8 cellular contexts compared by ENCODE assay signal in the genomic region with DNA sequence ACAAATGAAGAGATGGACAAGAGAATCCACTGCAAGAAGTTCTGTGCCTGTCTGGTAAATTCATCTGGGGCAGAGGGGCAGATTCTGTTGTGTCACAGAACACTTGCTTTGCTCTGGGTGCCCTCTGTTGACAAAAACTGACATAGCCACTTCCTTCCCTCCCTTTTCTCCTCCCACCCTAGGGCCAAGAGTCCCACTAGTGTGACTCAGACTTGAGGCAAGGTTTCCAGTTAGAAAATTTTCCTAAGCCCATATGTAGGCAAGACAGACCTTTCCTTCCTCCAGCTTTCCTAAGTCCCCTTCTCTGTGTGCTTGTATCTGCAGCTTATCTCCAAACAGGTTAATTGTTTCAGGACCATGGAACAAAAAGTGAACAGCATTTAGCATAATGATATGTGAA.
DNase-seq lines count a peak whose midpoint lies in the region; ATAC-seq and TF ChIP-seq lines count a peak whose summit lies in the region.

No MANE protein-coding gene starts in this region.

- H3K4me1 ChIP-seq in left lung = peaks cover 26 to 28% of the 10 kb centered on the region in 2 donors

- H3K36me3 Mint-ChIP-seq in chondrocyte (ENCODE audit: low read depth) = no peaks in the 10 kb centered on the region

- H3K27ac Mint-ChIP-seq in chondrocyte (ENCODE audit: unreplicated experiment) = peak overlapping the region; percentile 88

- H3K4me3 ChIP-seq in left lung = no peak overlapping the region

- H3K27ac ChIP-seq in left lung = peak overlapping the region; percentile 51 to 68

- no peaks in the 10 kb centered on the region for H3K9me3 Mint-ChIP-seq in chondrocyte (ENCODE audit: low read depth)

- H3K4me1 Mint-ChIP-seq in chondrocyte (ENCODE audit: low read depth) = peaks cover 28% of the 10 kb centered on the region

- H3K27me3 ChIP-seq in left lung = no peaks in the 10 kb centered on the region

- no peaks in the 10 kb centered on the region for H3K36me3 ChIP-seq in left lung

- no peak overlapping the region for H3K4me3 Mint-ChIP-seq in chondrocyte (ENCODE audit: unreplicated experiment)

- no peaks in the 10 kb centered on the region for H3K9me3 ChIP-seq in left lung

- intact Hi-C loops in left lung (cut with DNase I) = no loop called here

- H3K27me3 Mint-ChIP-seq in chondrocyte (ENCODE audit: low read depth) = no peaks in the 10 kb centered on the region

- ATAC-seq in SK-N-SH treated with all-trans-retinoic acid at 6 μM for 48 hours (peak; percentile 94), left lung (peak; percentile 97), GM21529 (IDR thresholded peaks at IDR 0.05; ENCODE audit: unreplicated experiment) (no peak)

- DNase-seq in NCI-H2107 treated with DMSO at 0.1 percent for 48 hours (lab: John Stamatoyannopoulos, UW; ENCODE audit: unreplicated experiment) (peak; percentile 35), NCI-H2107 (lab: John Stamatoyannopoulos, UW) (no peak), LoVo (ENCODE audit: low spot score) (peak; percentile 78), chondrocyte (ENCODE audit: low spot score) (no peak), left lung (peak in 1 of 2 donors; percentile 56)
- peak; percentile 48 for DNase-seq in stimulated activated CD8-positive, alpha-beta memory T cell treated with anti-CD3 and anti-CD28 coated beads, Interleukin-4, amount 100 ng/mL, for 48 hours

- TF ChIP-seq CTCF in chondrocyte (IDR thresholded peaks at IDR 0.05) (peak; percentile 87), left lung (IDR thresholded peaks at IDR 0.05) (peak; percentile 28 to 42)

TF ChIP-seq in SK-N-SH treated with all-trans-retinoic acid at 6 μM for 48 hours, 23 proteins besides CTCF, POLR2A, EP300 and RAD21:
- TF ChIP-seq, protein P1, sequence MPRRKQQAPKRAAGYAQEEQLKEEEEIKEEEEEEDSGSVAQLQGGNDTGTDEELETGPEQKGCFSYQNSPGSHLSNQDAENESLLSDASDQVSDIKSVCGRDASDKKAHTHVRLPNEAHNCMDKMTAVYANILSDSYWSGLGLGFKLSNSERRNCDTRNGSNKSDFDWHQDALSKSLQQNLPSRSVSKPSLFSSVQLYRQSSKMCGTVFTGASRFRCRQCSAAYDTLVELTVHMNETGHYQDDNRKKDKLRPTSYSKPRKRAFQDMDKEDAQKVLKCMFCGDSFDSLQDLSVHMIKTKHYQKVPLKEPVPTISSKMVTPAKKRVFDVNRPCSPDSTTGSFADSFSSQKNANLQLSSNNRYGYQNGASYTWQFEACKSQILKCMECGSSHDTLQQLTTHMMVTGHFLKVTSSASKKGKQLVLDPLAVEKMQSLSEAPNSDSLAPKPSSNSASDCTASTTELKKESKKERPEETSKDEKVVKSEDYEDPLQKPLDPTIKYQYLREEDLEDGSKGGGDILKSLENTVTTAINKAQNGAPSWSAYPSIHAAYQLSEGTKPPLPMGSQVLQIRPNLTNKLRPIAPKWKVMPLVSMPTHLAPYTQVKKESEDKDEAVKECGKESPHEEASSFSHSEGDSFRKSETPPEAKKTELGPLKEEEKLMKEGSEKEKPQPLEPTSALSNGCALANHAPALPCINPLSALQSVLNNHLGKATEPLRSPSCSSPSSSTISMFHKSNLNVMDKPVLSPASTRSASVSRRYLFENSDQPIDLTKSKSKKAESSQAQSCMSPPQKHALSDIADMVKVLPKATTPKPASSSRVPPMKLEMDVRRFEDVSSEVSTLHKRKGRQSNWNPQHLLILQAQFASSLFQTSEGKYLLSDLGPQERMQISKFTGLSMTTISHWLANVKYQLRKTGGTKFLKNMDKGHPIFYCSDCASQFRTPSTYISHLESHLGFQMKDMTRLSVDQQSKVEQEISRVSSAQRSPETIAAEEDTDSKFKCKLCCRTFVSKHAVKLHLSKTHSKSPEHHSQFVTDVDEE (CRISPR knock-in tag; IDR thresholded peaks at IDR 0.05) = no peak
- TF ChIP-seq ZNF70 (CRISPR knock-in tag; IDR thresholded peaks at IDR 0.05) (no peak), ARNTL (CRISPR knock-in tag; IDR thresholded peaks at IDR 0.05; ENCODE audit: borderline replicate concordance, low read depth) (no peak), ZC3H10 (CRISPR knock-in tag; IDR thresholded peaks at IDR 0.05) (no peak), BACH2 (CRISPR knock-in tag; IDR thresholded peaks at IDR 0.05; ENCODE audit: borderline replicate concordance) (no peak), CSDC2 (CRISPR knock-in tag; IDR thresholded peaks at IDR 0.05) (no peak), ESRRG (CRISPR knock-in tag; IDR thresholded peaks at IDR 0.05) (no peak), ZNF8 (CRISPR knock-in tag; IDR thresholded peaks at IDR 0.05) (no peak), ISL1 (CRISPR knock-in tag; IDR thresholded peaks at IDR 0.05) (no peak), TCF4 (CRISPR knock-in tag; IDR thresholded peaks at IDR 0.05; ENCODE audit: borderline replicate concordance) (no peak)
- TF ChIP-seq, protein P2, sequence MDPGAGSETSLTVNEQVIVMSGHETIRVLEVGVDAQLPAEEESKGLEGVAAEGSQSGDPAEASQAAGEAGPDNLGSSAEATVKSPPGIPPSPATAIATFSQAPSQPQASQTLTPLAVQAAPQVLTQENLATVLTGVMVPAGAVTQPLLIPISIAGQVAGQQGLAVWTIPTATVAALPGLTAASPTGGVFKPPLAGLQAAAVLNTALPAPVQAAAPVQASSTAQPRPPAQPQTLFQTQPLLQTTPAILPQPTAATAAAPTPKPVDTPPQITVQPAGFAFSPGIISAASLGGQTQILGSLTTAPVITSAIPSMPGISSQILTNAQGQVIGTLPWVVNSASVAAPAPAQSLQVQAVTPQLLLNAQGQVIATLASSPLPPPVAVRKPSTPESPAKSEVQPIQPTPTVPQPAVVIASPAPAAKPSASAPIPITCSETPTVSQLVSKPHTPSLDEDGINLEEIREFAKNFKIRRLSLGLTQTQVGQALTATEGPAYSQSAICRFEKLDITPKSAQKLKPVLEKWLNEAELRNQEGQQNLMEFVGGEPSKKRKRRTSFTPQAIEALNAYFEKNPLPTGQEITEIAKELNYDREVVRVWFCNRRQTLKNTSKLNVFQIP (CRISPR knock-in tag; IDR thresholded peaks at IDR 0.05; ENCODE audit: borderline replicate concordance, low read depth) = no peak
- TF ChIP-seq, protein P3, sequence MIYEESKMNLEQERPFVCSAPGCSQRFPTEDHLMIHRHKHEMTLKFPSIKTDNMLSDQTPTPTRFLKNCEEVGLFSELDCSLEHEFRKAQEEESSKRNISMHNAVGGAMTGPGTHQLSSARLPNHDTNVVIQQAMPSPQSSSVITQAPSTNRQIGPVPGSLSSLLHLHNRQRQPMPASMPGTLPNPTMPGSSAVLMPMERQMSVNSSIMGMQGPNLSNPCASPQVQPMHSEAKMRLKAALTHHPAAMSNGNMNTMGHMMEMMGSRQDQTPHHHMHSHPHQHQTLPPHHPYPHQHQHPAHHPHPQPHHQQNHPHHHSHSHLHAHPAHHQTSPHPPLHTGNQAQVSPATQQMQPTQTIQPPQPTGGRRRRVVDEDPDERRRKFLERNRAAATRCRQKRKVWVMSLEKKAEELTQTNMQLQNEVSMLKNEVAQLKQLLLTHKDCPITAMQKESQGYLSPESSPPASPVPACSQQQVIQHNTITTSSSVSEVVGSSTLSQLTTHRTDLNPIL (CRISPR knock-in tag; IDR thresholded peaks at IDR 0.05; ENCODE audit: low read depth) = no peak
- TF ChIP-seq, protein P4, sequence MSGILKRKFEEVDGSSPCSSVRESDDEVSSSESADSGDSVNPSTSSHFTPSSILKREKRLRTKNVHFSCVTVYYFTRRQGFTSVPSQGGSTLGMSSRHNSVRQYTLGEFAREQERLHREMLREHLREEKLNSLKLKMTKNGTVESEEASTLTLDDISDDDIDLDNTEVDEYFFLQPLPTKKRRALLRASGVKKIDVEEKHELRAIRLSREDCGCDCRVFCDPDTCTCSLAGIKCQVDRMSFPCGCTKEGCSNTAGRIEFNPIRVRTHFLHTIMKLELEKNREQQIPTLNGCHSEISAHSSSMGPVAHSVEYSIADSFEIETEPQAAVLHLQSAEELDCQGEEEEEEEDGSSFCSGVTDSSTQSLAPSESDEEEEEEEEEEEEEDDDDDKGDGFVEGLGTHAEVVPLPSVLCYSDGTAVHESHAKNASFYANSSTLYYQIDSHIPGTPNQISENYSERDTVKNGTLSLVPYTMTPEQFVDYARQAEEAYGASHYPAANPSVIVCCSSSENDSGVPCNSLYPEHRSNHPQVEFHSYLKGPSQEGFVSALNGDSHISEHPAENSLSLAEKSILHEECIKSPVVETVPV (CRISPR knock-in tag; IDR thresholded peaks at IDR 0.05) = no peak
TF ChIP-seq in SK-N-SH treated with all-trans-retinoic acid at 6 μM for 48 hours: peak in this region for 0.

Comparison
In these comparisons a context has a peak if more than half of its experiments do, and no peak if none do; other contexts are left out.
1. DNase-seq: peak in NCI-H2107 treated with DMSO at 0.1 percent for 48 hours (single experiment), LoVo (single experiment) and stimulated activated CD8-positive, alpha-beta memory T cell treated with anti-CD3 and anti-CD28 coated beads, Interleukin-4, amount 100 ng/mL, for 48 hours (single experiment); none in NCI-H2107 (single experiment) and chondrocyte (single experiment).